ENCODE assay signal across 32 cellular contexts in the genomic region with DNA sequence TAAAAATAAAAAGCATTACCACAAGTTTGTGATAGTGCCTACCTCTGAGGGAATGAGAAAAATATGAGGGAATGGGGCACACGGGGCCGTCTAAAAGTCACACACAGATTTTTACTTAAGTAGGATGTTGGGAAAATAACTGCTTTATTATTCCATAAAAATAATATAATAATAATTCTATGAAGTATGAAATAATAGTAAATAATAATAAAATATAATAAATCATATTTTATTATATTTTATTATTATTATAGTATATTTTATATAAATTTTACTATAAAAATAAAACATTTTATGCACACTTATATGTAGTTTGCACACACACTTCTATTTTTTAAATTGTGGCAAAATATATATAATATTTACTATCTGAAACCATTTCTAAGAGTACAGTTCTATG.
A peak's percentile ranks its signal among the peaks of the same experiment; 100 is the strongest.
DNase-seq lines count a peak whose midpoint lies in the region; ATAC-seq, FAIRE-seq and TF ChIP-seq lines count a peak whose summit lies in the region.
"Had no signal": no experiment of that assay in that cellular context is flagged by ENCODE, and none has a peak within 500 bp of the region (broad histone marks: within the 10 kb centered on the region; RNA-seq: fewer than 3 reads in every experiment).

No MANE protein-coding gene starts in this region.

- ATAC-seq in WTC11: no peak
- ATAC-seq in left ventricle myocardium superior: no peak
- ATAC-seq: A549; CD8-positive, alpha-beta T cell had no signal

- H3K9me3 Mint-ChIP-seq in WTC11: peaks cover 3% of the 10 kb centered on the region
- H3K9me3 Mint-ChIP-seq: CD4-positive, alpha-beta memory T cell; CD4-positive, alpha-beta T cell; CD4-positive, CD25-positive, alpha-beta regulatory T cell; CD8-positive, alpha-beta memory T cell; CD8-positive, alpha-beta T cell had no signal

- POLR2A ChIA-PET in WTC11 (lab: Charles Lee): no interaction called here

- FAIRE-seq in A204.1 (lab: Jason Lieb, UNC) (peak; percentile 83), G401.6 (lab: Jason Lieb, UNC) (peak; percentile 77), RCC 7860 (lab: Jason Lieb, UNC) (peak; percentile 40)
- FAIRE-seq: A549, D721Med had no signal

- CTCF ChIA-PET in WTC11 (lab: Charles Lee): no interaction called here

- H3K4me1 Mint-ChIP-seq in WTC11: no peaks in the 10 kb centered on the region

- intact Hi-C loops in left ventricle myocardium superior (cut with micrococcal nuclease): no loop called here

- TF ChIP-seq CTCF in WTC11 (IDR thresholded peaks at IDR 0.05): no peak

- H3K27me3 Mint-ChIP-seq in WTC11 (ENCODE audit: low read depth): no peaks in the 10 kb centered on the region
- H3K27me3 Mint-ChIP-seq: B cell; CD4-positive, alpha-beta memory T cell; CD4-positive, alpha-beta T cell; CD4-positive, CD25-positive, alpha-beta regulatory T cell had no signal

- no peak overlapping the region for H3K4me3 Mint-ChIP-seq in WTC11
- H3K4me3 Mint-ChIP-seq: B cell; CD14-positive monocyte; CD4-positive, alpha-beta memory T cell; CD4-positive, alpha-beta T cell; CD4-positive, CD25-positive, alpha-beta regulatory T cell; CD8-positive, alpha-beta memory T cell; CD8-positive, alpha-beta T cell had no signal

- DNase-seq in RCC 7860 (ENCODE audit: low spot score): no peak
- no peak for DNase-seq in WTC11 (ENCODE audit: low spot score)
- no peak for DNase-seq in retina
- no peak for DNase-seq in left ventricle myocardium superior
- no peak for DNase-seq in GM03348 (ENCODE audit: low spot score)
- DNase-seq in NCI-H1417 (lab: John Stamatoyannopoulos, UW): no peak
- DNase-seq: 8988T; ACHN; AML-193; BE2C; C1 segment of cervical spinal cord; Caco-2; Calu3; CD4-positive, alpha-beta memory T cell; CD4-positive, alpha-beta T cell; CD4-positive, CD25-positive, alpha-beta regulatory T cell; CD8-positive, alpha-beta memory T cell; CD8-positive, alpha-beta T cell; COR-L47; DMS 273 treated with DMSO at 0.1 percent for 48 hours; DMS153; DMS53; DMS79; DMS79 treated with DMSO at 0.1 percent for 48 hours; DND-41; EL had no signal

- no peaks in the 10 kb centered on the region for H3K36me3 Mint-ChIP-seq in WTC11
- H3K36me3 Mint-ChIP-seq: CD14-positive monocyte; CD4-positive, alpha-beta memory T cell; CD8-positive, alpha-beta T cell had no signal

- H3K27ac Mint-ChIP-seq in WTC11: no peak overlapping the region
- H3K27ac Mint-ChIP-seq: B cell; CD14-positive monocyte; CD4-positive, alpha-beta memory T cell; CD4-positive, alpha-beta T cell; CD8-positive, alpha-beta T cell had no signal

TF ChIP-seq in WTC11, 78 proteins besides CTCF, POLR2A, EP300 and RAD21:
- TF ChIP-seq RELA (CRISPR knock-in tag; IDR thresholded peaks at IDR 0.05; ENCODE audit: borderline replicate concordance) (no peak), HMGA2 (CRISPR knock-in tag; IDR thresholded peaks at IDR 0.05) (peak; percentile 95)
